ENCODE assay signal across 8 cellular contexts in the genomic region with DNA sequence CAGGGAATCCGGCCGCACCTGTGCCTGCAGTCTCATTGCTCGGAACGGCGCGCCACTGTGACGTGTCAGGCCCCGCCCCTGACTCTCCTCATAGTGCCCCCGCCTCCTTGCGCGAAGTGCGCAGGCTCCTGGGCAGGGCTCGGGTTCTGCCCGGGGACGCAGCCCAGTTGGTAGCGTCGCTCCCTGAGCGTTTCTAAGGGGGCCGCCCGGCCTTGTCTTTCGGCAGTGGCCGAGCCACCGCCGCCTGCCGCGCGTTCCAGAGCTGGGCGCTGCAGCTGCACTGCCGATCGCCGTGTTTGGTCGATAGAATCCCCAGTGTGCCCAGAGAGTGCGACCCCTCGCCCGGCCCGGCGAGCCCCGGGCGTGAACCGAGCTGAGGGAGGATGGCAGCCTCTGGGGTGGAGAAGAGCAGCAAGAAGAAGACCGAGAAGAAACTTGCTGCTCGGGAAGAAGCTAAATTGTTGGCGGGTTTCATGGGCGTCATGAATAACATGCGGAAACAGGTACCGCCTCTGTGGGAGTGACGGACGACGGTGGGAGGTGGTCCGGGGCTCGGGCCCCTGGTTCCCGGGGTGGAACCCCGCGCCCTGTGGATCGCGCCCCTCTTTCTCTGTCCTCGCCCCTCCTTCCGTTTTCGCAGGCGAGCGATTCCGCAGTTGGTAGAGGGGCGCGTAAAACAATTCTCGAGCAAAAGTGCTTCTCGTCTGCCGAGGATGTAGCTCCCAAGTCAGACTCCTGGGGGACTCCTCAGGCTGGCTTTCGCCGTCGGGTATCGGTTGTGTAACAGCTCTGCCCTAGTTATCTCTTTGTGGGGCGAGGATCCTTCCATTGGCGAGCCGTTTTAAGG. TPM values are rescaled to one million over a fixed set of nuclear protein-coding genes. Genes with fewer than 3 reads are reported as not detected.
A peak's percentile ranks its signal among the peaks of the same experiment; 100 is the strongest.
DNase-seq lines count a peak whose midpoint lies in the region; ATAC-seq and TF ChIP-seq lines count a peak whose summit lies in the region.

A gene with protein sequence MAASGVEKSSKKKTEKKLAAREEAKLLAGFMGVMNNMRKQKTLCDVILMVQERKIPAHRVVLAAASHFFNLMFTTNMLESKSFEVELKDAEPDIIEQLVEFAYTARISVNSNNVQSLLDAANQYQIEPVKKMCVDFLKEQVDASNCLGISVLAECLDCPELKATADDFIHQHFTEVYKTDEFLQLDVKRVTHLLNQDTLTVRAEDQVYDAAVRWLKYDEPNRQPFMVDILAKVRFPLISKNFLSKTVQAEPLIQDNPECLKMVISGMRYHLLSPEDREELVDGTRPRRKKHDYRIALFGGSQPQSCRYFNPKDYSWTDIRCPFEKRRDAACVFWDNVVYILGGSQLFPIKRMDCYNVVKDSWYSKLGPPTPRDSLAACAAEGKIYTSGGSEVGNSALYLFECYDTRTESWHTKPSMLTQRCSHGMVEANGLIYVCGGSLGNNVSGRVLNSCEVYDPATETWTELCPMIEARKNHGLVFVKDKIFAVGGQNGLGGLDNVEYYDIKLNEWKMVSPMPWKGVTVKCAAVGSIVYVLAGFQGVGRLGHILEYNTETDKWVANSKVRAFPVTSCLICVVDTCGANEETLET (plus strand): TSS at position 142 of the 847 bp plus-strand sequence. CDS start 242 bp downstream, at position 384.

- H3K9me3 Mint-ChIP-seq in activated T-cell treated with anti-CD3 and anti-CD28 coated beads, Interleukin-2, amount 50 U/mL, for 4 hours = no peaks in the 10 kb centered on the region

- peaks cover 39% of the 10 kb centered on the region for H3K4me1 Mint-ChIP-seq in activated T-cell treated with anti-CD3 and anti-CD28 coated beads, Interleukin-2, amount 50 U/mL, for 4 hours (ENCODE audit: low read depth)

- H3K36me3 ChIP-seq in esophagus (ENCODE audit: control insufficient read depth in 2 of 2, insufficient read depth in 2 of 2, low read length in 1 of 2) = no peaks in the 10 kb centered on the region
- H3K36me3 ChIP-seq in mucosa of stomach (ENCODE audit: control insufficient read depth, insufficient read depth, low read length) = no peaks in the 10 kb centered on the region

- H3K27ac ChIP-seq in esophagus (ENCODE audit: low read depth in 2 of 2, low read length in 1 of 2) = peak within 1 kb of the TSS; percentile 93 to 96

- H3K9me3 ChIP-seq in esophagus (ENCODE audit: control insufficient read depth in 2 of 2, insufficient read depth in 1 of 2, low read depth in 1 of 2, low read length in 1 of 2) (no peaks in the 10 kb centered on the region), mucosa of stomach (ENCODE audit: control insufficient read depth, low read length) (no peaks in the 10 kb centered on the region)

- peaks cover 0 to 2% of the 10 kb centered on the region in 2 donors for H3K4me1 ChIP-seq in esophagus (ENCODE audit: control insufficient read depth in 2 of 2, insufficient read depth in 2 of 2, low read length in 1 of 2)
- H3K4me1 ChIP-seq in mucosa of stomach (ENCODE audit: control insufficient read depth, insufficient read depth, low read length) = peaks cover 9% of the 10 kb centered on the region

- H3K4me3 Mint-ChIP-seq in activated T-cell treated with anti-CD3 and anti-CD28 coated beads, Interleukin-2, amount 50 U/mL, for 4 hours = peak within 1 kb of the TSS; percentile 97

- peak; percentile 94 for ATAC-seq in GM21717 (IDR thresholded peaks at IDR 0.05; ENCODE audit: unreplicated experiment)
- peak; percentile 97 for ATAC-seq in activated T-cell treated with anti-CD3 and anti-CD28 coated beads, Interleukin-2, amount 50 U/mL, for 4 hours

- DNase-seq in DMS53 (lab: John Stamatoyannopoulos, UW) = peak; percentile 99
- DNase-seq in KBM-7 = peak; percentile 96
- DNase-seq in activated T-cell treated with anti-CD3 and anti-CD28 coated beads, Interleukin-2, amount 50 U/mL, for 4 hours = peak; percentile 95
- DNase-seq in stimulated activated CD8-positive, alpha-beta memory T cell treated with anti-CD3 and anti-CD28 coated beads, Interleukin-7, amount 100 ng/mL, for 24 hours (ENCODE audit: low read depth) = peak; percentile 94

- H3K27me3 Mint-ChIP-seq in activated T-cell treated with anti-CD3 and anti-CD28 coated beads, Interleukin-2, amount 50 U/mL, for 4 hours (ENCODE audit: low read depth) = no peaks in the 10 kb centered on the region

- H3K4me3 ChIP-seq in esophagus (ENCODE audit: low read depth in 1 of 2, low read length in 2 of 2) = peak within 1 kb of the TSS; percentile 80 to 90
- H3K4me3 ChIP-seq in mucosa of stomach (ENCODE audit: low read length) = peak within 1 kb of the TSS; percentile 91

- no peaks in the 10 kb centered on the region for H3K27me3 ChIP-seq in esophagus (ENCODE audit: control insufficient read depth in 1 of 2, insufficient read depth in 2 of 2, low read length in 2 of 2)
- H3K27me3 ChIP-seq in mucosa of stomach (ENCODE audit: control insufficient read depth, insufficient read depth, low read length) = no peaks in the 10 kb centered on the region

- H3K36me3 Mint-ChIP-seq in activated T-cell treated with anti-CD3 and anti-CD28 coated beads, Interleukin-2, amount 50 U/mL, for 4 hours (ENCODE audit: insufficient read depth) = no peaks in the 10 kb centered on the region

- in situ Hi-C loops in KBM-7 (cut with MboI; ENCODE audit: low pct_unique_long_range_greater_than_20kb, low sequenced_read_pairs) = no loop called here

- WGBS in esophagus, 2 donors = 0 to 1% methylated on average over 74 of the region's 74 CpGs

- H3K9ac ChIP-seq in mucosa of stomach (ENCODE audit: low read length) = peak within 1 kb of the TSS; percentile 96

TF ChIP-seq in PFSK-1, 5 proteins besides CTCF, POLR2A, EP300 and RAD21:
- TF ChIP-seq, protein P1, sequence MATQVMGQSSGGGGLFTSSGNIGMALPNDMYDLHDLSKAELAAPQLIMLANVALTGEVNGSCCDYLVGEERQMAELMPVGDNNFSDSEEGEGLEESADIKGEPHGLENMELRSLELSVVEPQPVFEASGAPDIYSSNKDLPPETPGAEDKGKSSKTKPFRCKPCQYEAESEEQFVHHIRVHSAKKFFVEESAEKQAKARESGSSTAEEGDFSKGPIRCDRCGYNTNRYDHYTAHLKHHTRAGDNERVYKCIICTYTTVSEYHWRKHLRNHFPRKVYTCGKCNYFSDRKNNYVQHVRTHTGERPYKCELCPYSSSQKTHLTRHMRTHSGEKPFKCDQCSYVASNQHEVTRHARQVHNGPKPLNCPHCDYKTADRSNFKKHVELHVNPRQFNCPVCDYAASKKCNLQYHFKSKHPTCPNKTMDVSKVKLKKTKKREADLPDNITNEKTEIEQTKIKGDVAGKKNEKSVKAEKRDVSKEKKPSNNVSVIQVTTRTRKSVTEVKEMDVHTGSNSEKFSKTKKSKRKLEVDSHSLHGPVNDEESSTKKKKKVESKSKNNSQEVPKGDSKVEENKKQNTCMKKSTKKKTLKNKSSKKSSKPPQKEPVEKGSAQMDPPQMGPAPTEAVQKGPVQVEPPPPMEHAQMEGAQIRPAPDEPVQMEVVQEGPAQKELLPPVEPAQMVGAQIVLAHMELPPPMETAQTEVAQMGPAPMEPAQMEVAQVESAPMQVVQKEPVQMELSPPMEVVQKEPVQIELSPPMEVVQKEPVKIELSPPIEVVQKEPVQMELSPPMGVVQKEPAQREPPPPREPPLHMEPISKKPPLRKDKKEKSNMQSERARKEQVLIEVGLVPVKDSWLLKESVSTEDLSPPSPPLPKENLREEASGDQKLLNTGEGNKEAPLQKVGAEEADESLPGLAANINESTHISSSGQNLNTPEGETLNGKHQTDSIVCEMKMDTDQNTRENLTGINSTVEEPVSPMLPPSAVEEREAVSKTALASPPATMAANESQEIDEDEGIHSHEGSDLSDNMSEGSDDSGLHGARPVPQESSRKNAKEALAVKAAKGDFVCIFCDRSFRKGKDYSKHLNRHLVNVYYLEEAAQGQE (IDR thresholded peaks at IDR 0.05; ENCODE audit: insufficient read depth in 1 of 2, low read depth in 2 of 2, low read length in 2 of 2) = peak in 1 of 2 experiments; percentile 70; a peak in 2 of 4 replicates
- TF ChIP-seq TAF1 (IDR thresholded peaks at IDR 0.05; ENCODE audit: borderline replicate concordance, insufficient read depth, low read length) = peak; percentile 71; the same call in 1 of the 2 replicates
- TF ChIP-seq SIN3A (IDR thresholded peaks at IDR 0.05; ENCODE audit: borderline replicate concordance, insufficient read depth, low read length) = 0 out of 2 replicates have a peak, but pooled peaks have one; percentile 22
- TF ChIP-seq POLR2AphosphoS5 (IDR thresholded peaks at IDR 0.05; ENCODE audit: low read depth, low read length) = peak; percentile 92
- TF ChIP-seq FOXP2 (optimal IDR thresholded peaks at IDR 0.05; ENCODE audit: borderline replicate concordance, extremely low read depth, extremely low read length, insufficient read depth) = peak; percentile 84

RNA-seq across cellular contexts. Expression of the gene that starts here (rescaled TPM):
- polyA plus RNA-seq in PFSK-1 (2012; ENCODE audit: insufficient read length, low read depth) = 14.1 TPM
- total RNA-seq in activated T-cell treated with anti-CD3 and anti-CD28 coated beads, Interleukin-2, amount 50 U/mL, for 4 hours = 10 to 100 TPM; 17.0 to 20.2 (median 18.1) TPM
- 10 to 100 TPM in 1 of 2 donors, 1 to 10 TPM in 1; 6.6 to 13.4 TPM for polyA plus RNA-seq in esophagus

Comparison
In these comparisons a context has a peak if more than half of its experiments do, and no peak if none do; other contexts are left out.
1. Peak in every context shown above with its lines: DNase-seq, ATAC-seq, H3K4me3 ChIP-seq and H3K27ac ChIP-seq.